In genomic region chr1:221573727-221574126, GRCh38 we compare ENCODE assay signal across 28 cellular contexts.
DNase-seq lines count a peak whose midpoint lies in the region; ATAC-seq, FAIRE-seq and TF ChIP-seq lines count a peak whose summit lies in the region.
"Had no signal": no experiment of that assay in that cellular context is flagged by ENCODE, and none has a peak within 500 bp of the region (broad histone marks: within the 10 kb centered on the region; RNA-seq: fewer than 3 reads in every experiment).

No MANE protein-coding gene starts in this region.

- no peaks in the 10 kb centered on the region for H3K4me1 ChIP-seq in mammary epithelial cell (ENCODE audit: insufficient read depth, low read length)
- H3K4me1 ChIP-seq in K562 (replicated peaks in 1 of 2; ENCODE audit: control insufficient read depth in 2 of 2, insufficient read depth in 2 of 2, low read length in 2 of 2) = no peaks in the 10 kb centered on the region; a peak in 1 of 5 replicates
- no peaks in the 10 kb centered on the region for H3K4me1 ChIP-seq in aorta (ENCODE audit: control insufficient read depth in 1 of 2, insufficient read depth in 2 of 2, low read length in 2 of 2)
- no peaks in the 10 kb centered on the region for H3K4me1 ChIP-seq in hepatocyte (ENCODE audit: insufficient read depth)
- H3K4me1 ChIP-seq: parathyroid adenoma had no signal

- DNase-seq in MCF 10A (ENCODE audit: unreplicated experiment) (peak; percentile 27), mammary epithelial cell (no peak), K562 (ENCODE audit: extremely low read depth in 1 of 4, low spot score in 3 of 4) (no peak), left lobe of liver (ENCODE audit: low spot score) (no peak), aorta (no peak), GDM1 (lab: John Stamatoyannopoulos, UW) (no peak), hepatocyte (ENCODE audit: low spot score) (no peak)
- DNase-seq: activated CD4-positive, CD25-positive, alpha-beta regulatory T cell; activated CD8-positive, alpha-beta T cell treated with anti-CD3 and anti-CD28 coated beads for 36 hours; activated naive CD4-positive, alpha-beta T cell treated with anti-CD3 and anti-CD28 coated beads, Interleukin-2, amount 50 U/mL, for 16 hours; activated T-cell treated with anti-CD3 and anti-CD28 coated beads, Interleukin-2, amount 50 U/mL, for 48 hours; DMS153; endodermal cell; GF-D8; hippocampal formation; kidney; naive thymus-derived CD8-positive, alpha-beta T cell; NCI-H187 treated with DMSO at 0.1 percent for 48 hours; OCI-M1; stimulated activated CD4-positive, alpha-beta T cell treated with anti-CD3 and anti-CD28 coated beads, Interleukin-4, amount 100 ng/mL, for 1 hour had no signal

- TF ChIP-seq RAD21 in K562 (CRISPR knock-in tag; conservative IDR thresholded peaks at IDR 0.05 in 1 of 2, IDR thresholded peaks at IDR 0.05 in 1 of 2) = no peak

- H4K20me1 ChIP-seq in mammary epithelial cell (ENCODE audit: insufficient read depth, low read length) = no peaks in the 10 kb centered on the region
- no peaks in the 10 kb centered on the region for H4K20me1 ChIP-seq in K562 (replicated peaks; ENCODE audit: control insufficient read depth, insufficient read depth, low read length)
- no peaks in the 10 kb centered on the region for H4K20me1 ChIP-seq in hepatocyte (ENCODE audit: insufficient read depth, poor library complexity, severe bottlenecking)

- H3K36me3 Mint-ChIP-seq in MCF 10A (ENCODE audit: insufficient read depth, unreplicated experiment) = no peaks in the 10 kb centered on the region
- H3K36me3 Mint-ChIP-seq: CD14-positive monocyte; naive thymus-derived CD8-positive, alpha-beta T cell had no signal

- H3K9me3 ChIP-seq in mammary epithelial cell (replicated peaks; ENCODE audit: insufficient read depth, low read length) (peaks cover 2% of the 10 kb centered on the region), K562 (replicated peaks; ENCODE audit: control insufficient read depth, insufficient read depth, low read depth, low read length) (no peaks in the 10 kb centered on the region), aorta (ENCODE audit: control insufficient read depth, low read length) (no peaks in the 10 kb centered on the region), hepatocyte (ENCODE audit: low read depth) (no peaks in the 10 kb centered on the region)

- H3K79me2 ChIP-seq in mammary epithelial cell (ENCODE audit: insufficient read depth, low read length) (no peaks in the 10 kb centered on the region), K562 (ENCODE audit: control insufficient read depth, insufficient read depth, low read length) (no peaks in the 10 kb centered on the region), hepatocyte (no peaks in the 10 kb centered on the region)
- H3K79me2 ChIP-seq: parathyroid adenoma had no signal

- H3K9me3 Mint-ChIP-seq in MCF 10A (ENCODE audit: unreplicated experiment) = peaks cover 21% of the 10 kb centered on the region
- H3K9me3 Mint-ChIP-seq: activated CD8-positive, alpha-beta T cell treated with anti-CD3 and anti-CD28 coated beads for 36 hours; T-helper 2 cell treated with Interferon-gamma antibody and Interleukin-4, amounts not matched to agents 5 μg/mL and 100 μg/mL, for 36 hours had no signal

- H3K4me2 ChIP-seq in mammary epithelial cell (ENCODE audit: insufficient read depth, low read depth, low read length) = no peak overlapping the region
- H3K4me2 ChIP-seq in K562 (ENCODE audit: insufficient read depth, low read length) = no peak overlapping the region
- no peak overlapping the region for H3K4me2 ChIP-seq in hepatocyte

- CTCF ChIA-PET in MCF 10A (lab: Yijun Ruan, JAX) (interaction anchor here (0.7 to 1.5 kb wide), 2 partner anchors 10 to 74 kb away, joined by 3 read pairs; no protein-coding TSS in a partner anchor), mammary epithelial cell (lab: Charles Lee; ENCODE audit: low non-redundant PET) (no interaction called here), K562 (lab: Yijun Ruan, JAX; ENCODE audit: low intra/inter-chr PET ratio) (interaction anchor here (0.6 kb wide), 1 partner anchor 13 kb away, joined by 4 read pairs; no protein-coding TSS in a partner anchor)

- ATAC-seq in K562 (no peak), left lobe of liver (peak; percentile 66), HG03025 (IDR thresholded peaks at IDR 0.05; ENCODE audit: low FRiP score, unreplicated experiment) (no peak), aorta (ENCODE audit: low FRiP score) (no peak)
- ATAC-seq: activated CD8-positive, alpha-beta T cell treated with anti-CD3 and anti-CD28 coated beads for 36 hours; naive thymus-derived CD8-positive, alpha-beta T cell had no signal

- dilution Hi-C loops in mammary epithelial cell (cut with HindIII; ENCODE audit: low sequenced_read_pairs) = no loop called here

- no peak overlapping the region for H3K4me3 Mint-ChIP-seq in MCF 10A (ENCODE audit: unreplicated experiment)
- H3K4me3 Mint-ChIP-seq: activated CD8-positive, alpha-beta T cell treated with anti-CD3 and anti-CD28 coated beads for 36 hours; CD14-positive monocyte; endodermal cell; naive thymus-derived CD8-positive, alpha-beta T cell; T-helper 2 cell treated with Interferon-gamma antibody and Interleukin-4, amounts not matched to agents 5 μg/mL and 100 μg/mL, for 36 hours had no signal

- H3K27me3 Mint-ChIP-seq in MCF 10A (ENCODE audit: insufficient read depth, unreplicated experiment) = no peaks in the 10 kb centered on the region
- H3K27me3 Mint-ChIP-seq: activated CD8-positive, alpha-beta T cell treated with anti-CD3 and anti-CD28 coated beads for 36 hours had no signal

- intact Hi-C loops in MCF 10A (cut with micrococcal nuclease) = no loop called here
- intact Hi-C loops in mammary epithelial cell (cut with micrococcal nuclease) = no loop called here
- intact Hi-C loops in K562 (cut with micrococcal nuclease) = no loop called here
- intact Hi-C loops in aorta (cut with DNase I) = no loop called here

- H3K27me3 ChIP-seq in mammary epithelial cell (ENCODE audit: insufficient read depth, low read length) = no peaks in the 10 kb centered on the region
- no peaks in the 10 kb centered on the region for H3K27me3 ChIP-seq in K562 (ENCODE audit: control insufficient read depth in 2 of 2, insufficient read depth in 2 of 2, low read length in 2 of 2)
- H3K27me3 ChIP-seq in aorta (ENCODE audit: control insufficient read depth in 1 of 2, insufficient read depth in 2 of 2, low read length in 1 of 2) = no peaks in the 10 kb centered on the region
- no peaks in the 10 kb centered on the region for H3K27me3 ChIP-seq in hepatocyte

- H2AFZ ChIP-seq in mammary epithelial cell (ENCODE audit: low read depth, low read length) = no peak overlapping the region
- no peak overlapping the region for H2AFZ ChIP-seq in K562 (ENCODE audit: low read depth, low read length)
- no peak overlapping the region for H2AFZ ChIP-seq in hepatocyte
- H2AFZ ChIP-seq: parathyroid adenoma had no signal

- 46% methylated on average over 5 of the region's 5 CpGs for WGBS in mammary epithelial cell (ENCODE audit: low coverage, missing lambda C conversion rate)
- 9% methylated on average over 5 of the region's 5 CpGs for WGBS in K562 (ENCODE audit: insufficient coverage, low coverage, missing lambda C conversion rate)
- 20 to 26% methylated on average over 5 of the region's 5 CpGs for WGBS in aorta, 2 donors
- WGBS in hepatocyte (ENCODE audit: low lambda C conversion rate, missing lambda C conversion rate) = 77% methylated on average over 5 of the region's 5 CpGs

- TF ChIP-seq POLR2A in K562 (conservative IDR thresholded peaks at IDR 0.05) = no peak

- H3K9ac ChIP-seq in mammary epithelial cell (ENCODE audit: insufficient read depth, low read length) (no peak overlapping the region), K562 (ENCODE audit: insufficient read depth in 1 of 2, low read depth in 2 of 2, low read length in 2 of 2) (no peak overlapping the region)
- H3K9ac ChIP-seq: parathyroid adenoma had no signal

- in situ Hi-C loops in mammary epithelial cell (cut with MboI; ENCODE audit: low sequenced_read_pairs in 2 of 2) (no loop called here), K562 (cut with MboI) (no loop called here)

- H3K27ac Mint-ChIP-seq in MCF 10A (ENCODE audit: low read depth, unreplicated experiment) = no peak overlapping the region
- H3K27ac Mint-ChIP-seq: activated CD8-positive, alpha-beta T cell treated with anti-CD3 and anti-CD28 coated beads for 36 hours; CD14-positive monocyte; endodermal cell; naive thymus-derived CD8-positive, alpha-beta T cell; T-helper 2 cell treated with Interferon-gamma antibody and Interleukin-4, amounts not matched to agents 5 μg/mL and 100 μg/mL, for 36 hours had no signal

- H3K9me2 ChIP-seq in hepatocyte (replicated peaks; ENCODE audit: insufficient read depth) = no peaks in the 10 kb centered on the region

- TF ChIP-seq EP300 in K562 (IDR thresholded peaks at IDR 0.05; ENCODE audit: low read length) = no peak

- BruUV-seq in MCF 10A (replicated peaks; lab: Mats Ljungman, UMichigan) (no TSS peak), mammary epithelial cell (replicated peaks; lab: Mats Ljungman, UMichigan) (no TSS peak), K562 (replicated peaks; lab: Mats Ljungman, UMichigan) (no TSS peak)

- H3K27ac ChIP-seq in mammary epithelial cell (ENCODE audit: insufficient read depth, low read depth, low read length) = no peak overlapping the region
- no peak overlapping the region for H3K27ac ChIP-seq in K562 (ENCODE audit: extremely low read depth, low read depth, low read length)
- H3K27ac ChIP-seq in aorta (ENCODE audit: low read depth in 1 of 2, low read length in 2 of 2) = no peak overlapping the region
- no peak overlapping the region for H3K27ac ChIP-seq in hepatocyte
- H3K27ac ChIP-seq: parathyroid adenoma, skin epidermis had no signal

- POLR2A ChIA-PET in MCF 10A (lab: Yijun Ruan, JAX) (interaction anchor here (0.7 to 1.4 kb wide), 2 partner anchors 16 to 600 kb away, joined by 3 to 4 read pairs; no protein-coding TSS in a partner anchor), K562 (lab: Yijun Ruan, JAX) (no interaction called here)

- H3K36me3 ChIP-seq in mammary epithelial cell (ENCODE audit: insufficient read depth, low read length) = no peaks in the 10 kb centered on the region
- no peaks in the 10 kb centered on the region for H3K36me3 ChIP-seq in K562 (ENCODE audit: control insufficient read depth, insufficient read depth, low read length)
- no peaks in the 10 kb centered on the region for H3K36me3 ChIP-seq in aorta (ENCODE audit: control insufficient read depth in 1 of 2, insufficient read depth in 2 of 2, low read length in 1 of 2)
- no peaks in the 10 kb centered on the region for H3K36me3 ChIP-seq in hepatocyte (replicated peaks; ENCODE audit: insufficient read depth, low read depth)

- FAIRE-seq in K562 (lab: Jason Lieb, UNC) = no peak
- FAIRE-seq: colon, GM12891, kidney, urothelium cell line had no signal

- H3K4me1 Mint-ChIP-seq in MCF 10A (ENCODE audit: insufficient read depth, unreplicated experiment) = no peaks in the 10 kb centered on the region
- H3K4me1 Mint-ChIP-seq: CD14-positive monocyte; naive thymus-derived CD8-positive, alpha-beta T cell had no signal

- H3K4me3 ChIP-seq in mammary epithelial cell (replicated peaks in 1 of 3; ENCODE audit: insufficient read depth in 1 of 3, low read depth in 2 of 3, low read length in 3 of 3) (no peak overlapping the region), K562 (no peak overlapping the region), aorta (ENCODE audit: low read length in 2 of 2) (no peak overlapping the region), hepatocyte (no peak overlapping the region)
- H3K4me3 ChIP-seq: skin epidermis had no signal

- no peaks in the 10 kb centered on the region for H3K9me1 ChIP-seq in K562 (ENCODE audit: control insufficient read depth, insufficient read depth, low read length)

- TF ChIP-seq CTCF in MCF 10A (IDR thresholded peaks at IDR 0.05; ENCODE audit: unreplicated experiment) (no peak), mammary epithelial cell (conservative IDR thresholded peaks at IDR 0.05 in 1 of 2, IDR thresholded peaks at IDR 0.05 in 1 of 2; ENCODE audit: extremely low read depth in 1 of 2, insufficient read depth in 1 of 2, low read depth in 1 of 2, low read length in 2 of 2) (no peak), K562 (IDR thresholded peaks at IDR 0.05 in 2 of 3, conservative IDR thresholded peaks at IDR 0.05 in 1 of 3; ENCODE audit: insufficient read depth in 2 of 3, low read depth in 1 of 3, low read length in 3 of 3) (no peak), hepatocyte (IDR thresholded peaks at IDR 0.05; ENCODE audit: poor library complexity) (no peak)
